15 cellular contexts compared by ENCODE assay signal in genomic region chr19:50551713-50552187, GRCh38. TPM values are rescaled to one million over a fixed set of nuclear protein-coding genes. Genes with fewer than 3 reads are reported as not detected.
A peak's percentile ranks its signal among the peaks of the same experiment; 100 is the strongest.
DNase-seq lines count a peak whose midpoint lies in the region; ATAC-seq and TF ChIP-seq lines count a peak whose summit lies in the region.
"Had no signal": no experiment of that assay in that cellular context is flagged by ENCODE, and none has a peak within 500 bp of the region (broad histone marks: within the 10 kb centered on the region; RNA-seq: fewer than 3 reads in every experiment).

No MANE protein-coding gene starts in this region.

- no peak overlapping the region for H3K27ac ChIP-seq in urinary bladder (ENCODE audit: low read depth)
- no peak overlapping the region for H3K27ac ChIP-seq in upper lobe of right lung
- H3K27ac ChIP-seq: pancreas had no signal

- H3K9me3 ChIP-seq in upper lobe of right lung, result no peaks in the 10 kb centered on the region
- H3K9me3 ChIP-seq: pancreas had no signal

- peak; percentile 21 for DNase-seq in NCI-H82 (lab: John Stamatoyannopoulos, UW)
- no peak for DNase-seq in NCI-H82 treated with DMSO at 0.1 percent for 48 hours (lab: John Stamatoyannopoulos, UW; ENCODE audit: unreplicated experiment)
- DNase-seq in ecto neural progenitor cell (ENCODE audit: low spot score), result peak; percentile 65
- DNase-seq in mesothelial cell of epicardium (ENCODE audit: low spot score in 2 of 2, unreplicated experiment in 2 of 2), result no peak
- no peak for DNase-seq in upper lobe of right lung
- DNase-seq in middle frontal gyrus (ENCODE audit: extremely low spot score, low spot score), result no peak
- DNase-seq: DMS79 treated with DMSO at 0.1 percent for 48 hours, pancreas, T1000 had no signal

- TF ChIP-seq CTCF in mesothelial cell of epicardium (IDR thresholded peaks at IDR 0.05; ENCODE audit: unreplicated experiment) (no peak), upper lobe of right lung (IDR thresholded peaks at IDR 0.05) (no peak)

- H3K4me3 Mint-ChIP-seq in mesothelial cell of epicardium, result peak overlapping the region; percentile 70

- H3K27ac Mint-ChIP-seq in mesothelial cell of epicardium, result no peak overlapping the region

- no peaks in the 10 kb centered on the region for H3K9me3 Mint-ChIP-seq in mesothelial cell of epicardium

- intact Hi-C loops in upper lobe of right lung (cut with DNase I), result no loop called here

- WGBS in urinary bladder, result 1% methylated on average over 23 of the region's 23 CpGs

- H3K4me1 ChIP-seq in urinary bladder (ENCODE audit: insufficient read depth) (peaks cover 1% of the 10 kb centered on the region), upper lobe of right lung (peaks cover 5% of the 10 kb centered on the region)
- H3K4me1 ChIP-seq: pancreas had no signal

- H3K36me3 Mint-ChIP-seq in mesothelial cell of epicardium, result no peaks in the 10 kb centered on the region

- H3K27me3 ChIP-seq in upper lobe of right lung, result peaks cover 41% of the 10 kb centered on the region

- peaks cover 15% of the 10 kb centered on the region for H3K4me1 Mint-ChIP-seq in mesothelial cell of epicardium

- H3K4me3 ChIP-seq in urinary bladder (ENCODE audit: low read depth, low read length), result peak overlapping the region; percentile 39
- no peak overlapping the region for H3K4me3 ChIP-seq in upper lobe of right lung
- H3K4me3 ChIP-seq: pancreas had no signal

- H3K27me3 Mint-ChIP-seq in mesothelial cell of epicardium (ENCODE audit: low read depth), result peaks cover 83% of the 10 kb centered on the region

- no peaks in the 10 kb centered on the region for H3K36me3 ChIP-seq in urinary bladder (ENCODE audit: insufficient read depth)
- H3K36me3 ChIP-seq in upper lobe of right lung, result no peaks in the 10 kb centered on the region
- H3K36me3 ChIP-seq: pancreas had no signal

- ATAC-seq in upper lobe of right lung (no peak), GM19328 (IDR thresholded peaks at IDR 0.05; ENCODE audit: unreplicated experiment) (no peak)
- ATAC-seq: pancreas had no signal

RNA-seq across cellular contexts. Expression of gene LRRC4B, which starts 16.5 kb away (rescaled TPM):
- total RNA-seq in mesothelial cell of epicardium, result 15.2 to 16.9 TPM (median 16.3 TPM) in 3 replicates
- 12.8 TPM for total RNA-seq in urinary bladder
- 14.5 TPM for polyA plus RNA-seq in urinary bladder
- total RNA-seq in upper lobe of right lung, result 4.6 TPM
- total RNA-seq: LHCN-M2, RPMI7951 had no signal

RNA-seq across cellular contexts. Expression of gene ASPDH, which starts 38.0 kb away (rescaled TPM):
- total RNA-seq in mesothelial cell of epicardium, result 0.70 TPM in 1 of 3 replicates, not detected in the others
- total RNA-seq in urinary bladder, result not detected
- not detected for polyA plus RNA-seq in urinary bladder
- total RNA-seq in upper lobe of right lung, result not detected
- total RNA-seq: epithelial cell of proximal tubule, kidney epithelial cell, LHCN-M2, RPMI7951 had no signal

RNA-seq across cellular contexts. Expression of gene JOSD2, which starts 40.8 kb away (rescaled TPM):
- total RNA-seq in mesothelial cell of epicardium (16.4 to 18.7 TPM (median 17.5 TPM) in 3 replicates), urinary bladder (10.5 TPM), upper lobe of right lung (34.7 TPM)
- polyA plus RNA-seq in urinary bladder, result 73.6 TPM

Comparison
In these comparisons a context has a peak if more than half of its experiments do, and no peak if none do; other contexts are left out.
1. DNase-seq: peak in NCI-H82 (single experiment) and ecto neural progenitor cell (single experiment); none in NCI-H82 treated with DMSO at 0.1 percent for 48 hours (single experiment), mesothelial cell of epicardium (0 of 2), upper lobe of right lung (single experiment) and middle frontal gyrus (single experiment).